Comparison of ENCODE assay signal across 11 cellular contexts in the genomic region with DNA sequence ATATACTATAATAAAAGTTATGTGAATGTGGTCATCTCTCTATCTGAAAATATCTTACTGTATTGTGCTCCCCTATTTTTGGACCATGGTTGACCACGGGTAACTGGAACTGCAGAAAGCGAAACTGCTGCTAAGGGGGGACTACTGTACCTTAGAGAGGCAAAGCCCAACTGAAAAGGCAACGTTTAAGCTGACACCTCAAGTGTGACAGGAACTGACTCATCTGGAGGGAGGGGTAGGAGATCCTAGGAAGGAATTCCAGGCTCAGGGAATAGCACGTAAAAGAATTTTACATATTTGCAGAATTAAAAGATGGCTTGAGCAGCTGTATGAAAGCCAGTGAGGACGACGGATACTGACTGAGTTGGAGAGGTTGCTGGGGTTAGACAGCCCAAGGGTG. TPM values are rescaled to one million over a fixed set of nuclear protein-coding genes. Genes with fewer than 3 reads are reported as not detected.
DNase-seq lines count a peak whose midpoint lies in the region; ATAC-seq, FAIRE-seq and TF ChIP-seq lines count a peak whose summit lies in the region.
"Had no signal": no experiment of that assay in that cellular context is flagged by ENCODE, and none has a peak within 500 bp of the region (broad histone marks: within the 10 kb centered on the region; RNA-seq: fewer than 3 reads in every experiment).

No MANE protein-coding gene starts in this region.

- no peaks in the 10 kb centered on the region for H4K20me1 ChIP-seq in MM.1S (ENCODE audit: insufficient read depth, low read length)

- peak; percentile 78 for DNase-seq in EH (ENCODE audit: low read depth)
- peak; percentile 75 for DNase-seq in MM.1S
- peak; percentile 72 for DNase-seq in glomerular visceral epithelial cell (ENCODE audit: extremely low spot score)
- DNase-seq in frontal cortex (ENCODE audit: low spot score in 2 of 2): no peak
- no peak for DNase-seq in colonic mucosa
- DNase-seq in SKM-1 (lab: John Stamatoyannopoulos, UW; ENCODE audit: unreplicated experiment): no peak
- no peak for DNase-seq in substantia nigra (lab: John Stamatoyannopoulos, UW)
- DNase-seq: left cardiac atrium, NCI-H446, uterus had no signal

- H3F3A ChIP-seq in MM.1S (ENCODE audit: insufficient read depth, low read length): 0 out of 2 replicates have a peak, but pooled peaks cover 9% of the 10 kb centered on the region

- ATAC-seq in GM21619 (IDR thresholded peaks at IDR 0.05; ENCODE audit: unreplicated experiment): peak; percentile 73

- H2AFZ ChIP-seq in MM.1S (ENCODE audit: low read length): peak overlapping the region; percentile 25; the same call in 1 of the 2 replicates

- H3K27me3 ChIP-seq in MM.1S (replicated peaks; ENCODE audit: insufficient read depth, low read length): no peaks in the 10 kb centered on the region
- peaks cover 4% of the 10 kb centered on the region for H3K27me3 ChIP-seq in colonic mucosa
- H3K27me3 ChIP-seq: uterus had no signal

- H3K36me3 ChIP-seq in MM.1S (replicated peaks; ENCODE audit: insufficient read depth, low read length): no peaks in the 10 kb centered on the region
- no peaks in the 10 kb centered on the region for H3K36me3 ChIP-seq in colonic mucosa
- H3K36me3 ChIP-seq: uterus had no signal

- H3K9ac ChIP-seq in MM.1S (ENCODE audit: low read length) (no peak overlapping the region), colonic mucosa (ENCODE audit: low read depth in 2 of 2, low read length in 2 of 2) (no peak overlapping the region)

- no peak for TF ChIP-seq CTCF in MM.1S (IDR thresholded peaks at IDR 0.05; ENCODE audit: low read length)
- TF ChIP-seq CTCF in colonic mucosa (IDR thresholded peaks at IDR 0.05): no peak

- no peaks in the 10 kb centered on the region for H3K9me2 ChIP-seq in MM.1S (replicated peaks; ENCODE audit: insufficient read depth, low read length)

- H3K79me2 ChIP-seq in MM.1S (ENCODE audit: low read length): no peaks in the 10 kb centered on the region

- intact Hi-C loops in colonic mucosa (cut with DNase I): no loop called here

- H3K4me2 ChIP-seq in MM.1S (ENCODE audit: low read depth, low read length): peak overlapping the region; percentile 38

- H3K4me1 ChIP-seq in MM.1S (ENCODE audit: low read length) (peaks cover 22% of the 10 kb centered on the region), colonic mucosa (no peaks in the 10 kb centered on the region)
- H3K4me1 ChIP-seq: uterus had no signal

- peak overlapping the region; percentile 53; the same call in 1 of the 2 replicates for H3K27ac ChIP-seq in MM.1S (ENCODE audit: low read length)
- no peak overlapping the region for H3K27ac ChIP-seq in colonic mucosa
- H3K27ac ChIP-seq in substantia nigra (ENCODE audit: low read depth, low read length, poor library complexity, severe bottlenecking): no peak overlapping the region
- H3K27ac ChIP-seq: uterus had no signal

- H3K4me3 ChIP-seq in MM.1S (ENCODE audit: low read length) (peak overlapping the region; percentile 30; the same call in 1 of the 2 replicates), colonic mucosa (no peak overlapping the region)
- H3K4me3 ChIP-seq: uterus had no signal

- no peak for FAIRE-seq in frontal cortex (lab: Jason Lieb, UNC)

- H3K9me3 ChIP-seq in MM.1S (replicated peaks; ENCODE audit: insufficient read depth, low read length) (no peaks in the 10 kb centered on the region), colonic mucosa (no peaks in the 10 kb centered on the region)
- H3K9me3 ChIP-seq: uterus had no signal

RNA-seq across cellular contexts. Expression of a gene that starts 34.8 kb away (rescaled TPM):
- total RNA-seq in frontal cortex (55.4 TPM), colonic mucosa (under 1 TPM; 0.05 to 0.11 TPM)

Comparison
In these comparisons a context has a peak if more than half of its experiments do, and no peak if none do; other contexts are left out.
1. DNase-seq: peak in EH (single experiment), MM.1S (single experiment) and glomerular visceral epithelial cell (single experiment); none in frontal cortex (0 of 2), colonic mucosa (single experiment), SKM-1 (single experiment) and substantia nigra (0 of 49).
2. RNA of a gene that starts 34.8 kb away (total RNA-seq): 55.4 TPM in frontal cortex (single experiment); 0.05 to 0.11 TPM in colonic mucosa; every median in the first group is over 10 times any median in the second.